ENCODE assay signal across 8 cellular contexts in genomic region chr6:26157838-26158580, GRCh38.
DNase-seq lines count a peak whose midpoint lies in the region; ATAC-seq and TF ChIP-seq lines count a peak whose summit lies in the region.

No MANE protein-coding gene starts in this region.

- H3K9me3 Mint-ChIP-seq in activated T-cell treated with anti-CD3 and anti-CD28 coated beads, Interleukin-2, amount 50 U/mL, for 72 hours, result no peaks in the 10 kb centered on the region

- peaks cover 54% of the 10 kb centered on the region for H3K4me1 Mint-ChIP-seq in activated T-cell treated with anti-CD3 and anti-CD28 coated beads, Interleukin-2, amount 50 U/mL, for 72 hours (ENCODE audit: low read depth)

- H3K36me3 Mint-ChIP-seq in activated T-cell treated with anti-CD3 and anti-CD28 coated beads, Interleukin-2, amount 50 U/mL, for 72 hours (ENCODE audit: insufficient read depth in 2 of 2), result peaks cover 7 to 8% of the 10 kb centered on the region in 2 donors

- H3K4me1 ChIP-seq in PC-9 (replicated peaks; ENCODE audit: insufficient read depth) (peaks cover 14% of the 10 kb centered on the region), esophagus muscularis mucosa (peaks cover 17 to 36% (median 30%) of the 10 kb centered on the region in 4 donors), muscle layer of colon (ENCODE audit: insufficient read depth, low read length) (peaks cover 18% of the 10 kb centered on the region)

- H3K36me3 ChIP-seq in PC-9 (ENCODE audit: low read depth), result no peaks in the 10 kb centered on the region
- H3K36me3 ChIP-seq in esophagus muscularis mucosa, result peaks cover 0 to under 1% (median under 1%) of the 10 kb centered on the region in 4 donors
- H3K36me3 ChIP-seq in muscle layer of colon (ENCODE audit: insufficient read depth, low read length), result no peaks in the 10 kb centered on the region

- peak overlapping the region; percentile 88 to 95 for H3K4me3 Mint-ChIP-seq in activated T-cell treated with anti-CD3 and anti-CD28 coated beads, Interleukin-2, amount 50 U/mL, for 72 hours

- H3K9me3 ChIP-seq in PC-9 (ENCODE audit: insufficient read depth, low read depth) (no peaks in the 10 kb centered on the region), esophagus muscularis mucosa (no peaks in the 10 kb centered on the region), muscle layer of colon (ENCODE audit: low read length) (no peaks in the 10 kb centered on the region)

- peak; percentile 62 for ATAC-seq in GM21619 (IDR thresholded peaks at IDR 0.05; ENCODE audit: unreplicated experiment)
- ATAC-seq in activated T-cell treated with anti-CD3 and anti-CD28 coated beads, Interleukin-2, amount 50 U/mL, for 72 hours (replicated peaks in 1 of 2), result peak; percentile 61 to 62

- POLR2A ChIA-PET in PC-9 (lab: Charles Lee; ENCODE audit: unreplicated experiment), result interaction anchor here (0.5 to 5.0 kb wide), 25 partner anchors 21 to 1614 kb away, joined by 3 to 284 read pairs (median 10); a partner anchor contains a TSS

- H2AFZ ChIP-seq in PC-9, result peak overlapping the region; percentile 49

- H3K79me2 ChIP-seq in PC-9 (ENCODE audit: low read depth), result peaks cover 42% of the 10 kb centered on the region

- TSS peak; percentile 69 for BruUV-seq in PC-9 (replicated peaks; lab: Mats Ljungman, UMichigan)

- peak overlapping the region; percentile 85 for H3K27ac ChIP-seq in PC-9
- peak overlapping the region; percentile 93 to 98 (median 94) for H3K27ac ChIP-seq in esophagus muscularis mucosa (replicated peaks in 1 of 4)
- peak overlapping the region; percentile 98 for H3K27ac ChIP-seq in muscle layer of colon (ENCODE audit: low read depth, low read length)

- DNase-seq in DMS153 (lab: John Stamatoyannopoulos, UW), result peak; percentile 99
- peak; percentile 99 for DNase-seq in Jurkat, Clone E6-1 (ENCODE audit: low read depth, low spot score)
- DNase-seq in PC-9, result peak; percentile 90 to 98
- peak; percentile 88 to 89 for DNase-seq in activated T-cell treated with anti-CD3 and anti-CD28 coated beads, Interleukin-2, amount 50 U/mL, for 72 hours
- peak; percentile 97 for DNase-seq in esophagus muscularis mucosa (ENCODE audit: extremely low spot score)
- peak; percentile 65 for DNase-seq in stimulated activated CD8-positive, alpha-beta memory T cell treated with anti-CD3 and anti-CD28 coated beads, Interleukin-7, amount 100 ng/mL, for 24 hours (ENCODE audit: low read depth)

- H3K27me3 ChIP-seq in PC-9 (ENCODE audit: insufficient read depth, low read depth) (no peaks in the 10 kb centered on the region), esophagus muscularis mucosa (no peaks in the 10 kb centered on the region), muscle layer of colon (ENCODE audit: control insufficient read depth in 1 of 2, insufficient read depth in 2 of 2, low read length in 2 of 2) (no peaks in the 10 kb centered on the region)

- CTCF ChIA-PET in PC-9 (lab: Charles Lee), result interaction anchor here (1.5 to 1.8 kb wide), 2 partner anchors 13 to 34 kb away, joined by 5 to 11 read pairs; a partner anchor contains a TSS

- no peaks in the 10 kb centered on the region for H4K20me1 ChIP-seq in PC-9 (ENCODE audit: insufficient read depth)

- intact Hi-C loops in PC-9 (cut with micrococcal nuclease; ENCODE audit: unreplicated experiment), result loop anchor here (1.0 to 2.0 kb wide), 10 partner anchors 15 to 127 kb away; a partner anchor contains a TSS
- intact Hi-C loops in esophagus muscularis mucosa (cut with DNase I), result loop anchor here (5.0 to 10.0 kb wide), 2 partner anchors 53 to 126 kb away; a partner anchor contains a TSS

- TF ChIP-seq POLR2A in esophagus muscularis mucosa (IDR thresholded peaks at IDR 0.05; ENCODE audit: low read depth), result peak; percentile 95

- H3K9ac ChIP-seq in muscle layer of colon (ENCODE audit: low read length), result peak overlapping the region; percentile 57

- H3K4me3 ChIP-seq in Jurkat, Clone E6-1 (ENCODE audit: low read length), result peak overlapping the region; percentile 67
- H3K4me3 ChIP-seq in PC-9, result peak overlapping the region; percentile 87
- H3K4me3 ChIP-seq in esophagus muscularis mucosa, result peak overlapping the region; percentile 59 to 85 (median 74)
- peak overlapping the region; percentile 72 to 75 for H3K4me3 ChIP-seq in muscle layer of colon (ENCODE audit: low read depth in 1 of 2, low read length in 2 of 2)

- no peaks in the 10 kb centered on the region for H3K27me3 Mint-ChIP-seq in activated T-cell treated with anti-CD3 and anti-CD28 coated beads, Interleukin-2, amount 50 U/mL, for 72 hours (ENCODE audit: low read depth)

- peak overlapping the region; percentile 99 for H3K27ac Mint-ChIP-seq in activated T-cell treated with anti-CD3 and anti-CD28 coated beads, Interleukin-2, amount 50 U/mL, for 72 hours

- H3F3A ChIP-seq in PC-9 (ENCODE audit: insufficient read depth, low read depth), result peaks cover 30% of the 10 kb centered on the region

- TF ChIP-seq CTCF in PC-9 (conservative IDR thresholded peaks at IDR 0.05) (no peak), esophagus muscularis mucosa (IDR thresholded peaks at IDR 0.05) (no peak)

- no peaks in the 10 kb centered on the region for H3K9me2 ChIP-seq in PC-9 (ENCODE audit: insufficient read depth)

- no peak for TF ChIP-seq EP300 in esophagus muscularis mucosa (IDR thresholded peaks at IDR 0.05)

- H3K4me2 ChIP-seq in PC-9, result peak overlapping the region; percentile 94

- WGBS in esophagus muscularis mucosa, result under 1% methylated on average over 17 of the region's 37 CpGs

Comparison
In these comparisons a context has a peak if more than half of its experiments do, and no peak if none do; other contexts are left out.
1. Peak in every context shown above with its lines: DNase-seq, ATAC-seq, H3K4me3 ChIP-seq and H3K27ac ChIP-seq.